1 cellular context compared by ENCODE assay signal in the genomic region with DNA sequence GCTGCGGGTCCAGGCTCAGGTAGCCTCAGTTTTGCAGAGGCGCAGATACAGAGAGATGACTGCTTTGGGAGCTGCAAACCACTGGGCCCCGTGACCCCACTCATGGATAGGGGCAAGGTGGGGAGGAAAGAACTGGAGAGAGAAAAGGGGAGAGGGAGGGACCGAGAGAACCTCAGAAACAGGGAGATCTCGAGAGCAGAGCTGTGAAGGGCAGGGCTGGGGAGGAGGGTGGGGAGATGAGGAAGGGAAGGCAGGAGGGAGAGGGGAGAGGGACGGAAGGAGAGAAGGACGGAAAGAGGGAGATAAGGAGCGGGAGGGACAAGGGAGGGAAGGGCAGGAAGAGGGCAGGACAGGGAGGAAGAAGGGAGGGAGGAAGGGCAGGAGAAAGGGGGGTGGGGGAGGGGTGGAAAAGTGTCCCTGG.
TF ChIP-seq lines count a peak whose summit lies in the region.

No MANE protein-coding gene starts in this region.

TF ChIP-seq in K562, 482 proteins besides CTCF, POLR2A, EP300 and RAD21 (continued from another document and continues in another):
- TF ChIP-seq, protein P1, sequence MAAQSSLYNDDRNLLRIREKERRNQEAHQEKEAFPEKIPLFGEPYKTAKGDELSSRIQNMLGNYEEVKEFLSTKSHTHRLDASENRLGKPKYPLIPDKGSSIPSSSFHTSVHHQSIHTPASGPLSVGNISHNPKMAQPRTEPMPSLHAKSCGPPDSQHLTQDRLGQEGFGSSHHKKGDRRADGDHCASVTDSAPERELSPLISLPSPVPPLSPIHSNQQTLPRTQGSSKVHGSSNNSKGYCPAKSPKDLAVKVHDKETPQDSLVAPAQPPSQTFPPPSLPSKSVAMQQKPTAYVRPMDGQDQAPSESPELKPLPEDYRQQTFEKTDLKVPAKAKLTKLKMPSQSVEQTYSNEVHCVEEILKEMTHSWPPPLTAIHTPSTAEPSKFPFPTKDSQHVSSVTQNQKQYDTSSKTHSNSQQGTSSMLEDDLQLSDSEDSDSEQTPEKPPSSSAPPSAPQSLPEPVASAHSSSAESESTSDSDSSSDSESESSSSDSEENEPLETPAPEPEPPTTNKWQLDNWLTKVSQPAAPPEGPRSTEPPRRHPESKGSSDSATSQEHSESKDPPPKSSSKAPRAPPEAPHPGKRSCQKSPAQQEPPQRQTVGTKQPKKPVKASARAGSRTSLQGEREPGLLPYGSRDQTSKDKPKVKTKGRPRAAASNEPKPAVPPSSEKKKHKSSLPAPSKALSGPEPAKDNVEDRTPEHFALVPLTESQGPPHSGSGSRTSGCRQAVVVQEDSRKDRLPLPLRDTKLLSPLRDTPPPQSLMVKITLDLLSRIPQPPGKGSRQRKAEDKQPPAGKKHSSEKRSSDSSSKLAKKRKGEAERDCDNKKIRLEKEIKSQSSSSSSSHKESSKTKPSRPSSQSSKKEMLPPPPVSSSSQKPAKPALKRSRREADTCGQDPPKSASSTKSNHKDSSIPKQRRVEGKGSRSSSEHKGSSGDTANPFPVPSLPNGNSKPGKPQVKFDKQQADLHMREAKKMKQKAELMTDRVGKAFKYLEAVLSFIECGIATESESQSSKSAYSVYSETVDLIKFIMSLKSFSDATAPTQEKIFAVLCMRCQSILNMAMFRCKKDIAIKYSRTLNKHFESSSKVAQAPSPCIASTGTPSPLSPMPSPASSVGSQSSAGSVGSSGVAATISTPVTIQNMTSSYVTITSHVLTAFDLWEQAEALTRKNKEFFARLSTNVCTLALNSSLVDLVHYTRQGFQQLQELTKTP (IDR thresholded peaks at IDR 0.05; ENCODE audit: low read depth in 1 of 2, partially characterized antibody in 2 of 2) = peak in 1 of 2 experiments; percentile 70
- TF ChIP-seq HNRNPK (IDR thresholded peaks at IDR 0.05; ENCODE audit: low read depth, low read length, poor library complexity, severe bottlenecking) = no peak
- peak; percentile 51 for TF ChIP-seq GABPA (tag; conservative IDR thresholded peaks at IDR 0.05; ENCODE audit: low read depth)
- TF ChIP-seq YBX1 (IDR thresholded peaks at IDR 0.05) = no peak
- TF ChIP-seq XRCC3 (IDR thresholded peaks at IDR 0.05) = no peak
- TF ChIP-seq ZNF12 (CRISPR knock-in tag; IDR thresholded peaks at IDR 0.05) = no peak
- no peak for TF ChIP-seq SMAD1 (IDR thresholded peaks at IDR 0.05; ENCODE audit: low read depth, low read length, partially characterized antibody)
- TF ChIP-seq, protein P2, sequence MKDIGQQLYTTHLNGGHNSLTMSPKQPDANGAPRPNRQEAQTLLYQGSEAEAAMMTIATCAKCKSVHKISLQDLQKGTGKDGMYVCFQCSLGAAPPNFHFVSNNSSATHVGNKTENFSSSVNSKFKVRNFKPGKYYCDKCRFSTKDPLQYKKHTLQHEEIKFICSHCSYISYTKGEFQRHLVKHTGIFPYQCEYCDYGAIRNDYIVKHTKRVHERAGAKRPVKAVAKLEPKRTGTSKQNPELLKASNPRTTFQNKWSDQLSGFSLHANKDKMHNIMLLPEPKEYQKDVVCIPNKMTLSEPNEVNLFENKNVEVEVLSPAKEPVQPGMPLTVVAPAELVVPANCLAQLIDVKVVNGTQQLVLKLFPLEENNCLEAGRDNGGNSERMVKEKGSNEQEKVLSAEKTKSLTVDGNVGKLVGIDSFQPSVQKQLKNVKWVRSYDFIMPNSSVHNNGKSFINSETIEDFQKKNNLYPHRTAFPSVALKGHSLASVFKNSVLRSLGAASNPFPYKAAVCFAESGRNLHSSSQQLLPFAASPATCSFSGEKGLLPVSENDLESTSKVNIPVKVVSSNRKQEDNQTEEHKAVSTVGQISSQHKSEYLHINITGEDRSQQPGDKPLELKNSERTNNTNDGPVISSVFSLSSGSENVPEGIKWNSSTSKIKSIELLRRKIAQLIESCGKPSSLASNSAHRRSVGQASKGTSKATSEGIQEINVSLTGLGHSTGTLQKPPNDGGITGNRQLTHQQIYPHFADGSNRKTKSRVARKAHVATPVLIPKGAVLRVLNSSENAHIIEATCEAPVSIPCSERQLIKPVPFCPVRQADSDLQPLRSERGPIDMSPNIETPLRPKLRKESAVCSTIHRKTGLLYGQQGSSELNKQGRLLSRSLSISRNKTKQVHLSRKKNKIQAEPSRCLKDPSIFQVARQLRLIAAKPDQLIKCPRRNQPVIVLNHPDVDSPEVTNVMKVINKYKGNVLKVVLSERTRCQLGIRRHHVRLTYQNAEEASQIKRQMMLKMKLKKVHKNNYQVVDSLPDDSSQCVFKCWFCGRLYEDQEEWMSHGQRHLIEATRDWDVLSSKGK (CRISPR knock-in tag; IDR thresholded peaks at IDR 0.05) = no peak
- no peak for TF ChIP-seq CREBBP (IDR thresholded peaks at IDR 0.05; ENCODE audit: low read depth, low read length)
- TF ChIP-seq STAG1 (CRISPR knock-in tag; IDR thresholded peaks at IDR 0.05; ENCODE audit: borderline replicate concordance) = no peak
- TF ChIP-seq, protein P3, sequence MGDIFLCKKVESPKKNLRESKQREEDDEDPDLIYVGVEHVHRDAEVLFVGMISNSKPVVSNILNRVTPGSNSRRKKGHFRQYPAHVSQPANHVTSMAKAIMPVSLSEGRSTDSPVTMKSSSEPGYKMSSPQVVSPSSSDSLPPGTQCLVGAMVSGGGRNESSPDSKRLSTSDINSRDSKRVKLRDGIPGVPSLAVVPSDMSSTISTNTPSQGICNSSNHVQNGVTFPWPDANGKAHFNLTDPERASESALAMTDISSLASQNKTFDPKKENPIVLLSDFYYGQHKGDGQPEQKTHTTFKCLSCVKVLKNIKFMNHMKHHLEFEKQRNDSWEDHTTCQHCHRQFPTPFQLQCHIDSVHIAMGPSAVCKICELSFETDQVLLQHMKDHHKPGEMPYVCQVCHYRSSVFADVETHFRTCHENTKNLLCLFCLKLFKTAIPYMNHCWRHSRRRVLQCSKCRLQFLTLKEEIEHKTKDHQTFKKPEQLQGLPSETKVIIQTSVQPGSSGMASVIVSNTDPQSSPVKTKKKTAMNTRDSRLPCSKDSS (IDR thresholded peaks at IDR 0.05; ENCODE audit: low read depth, partially characterized antibody) = no peak
- TF ChIP-seq TCF7 (IDR thresholded peaks at IDR 0.05; ENCODE audit: borderline replicate concordance) = no peak
- no peak for TF ChIP-seq ESRRB (CRISPR knock-in tag; IDR thresholded peaks at IDR 0.05; ENCODE audit: borderline replicate concordance)
- TF ChIP-seq HDAC6 (IDR thresholded peaks at IDR 0.05; ENCODE audit: low read depth, low read length) = no peak
- TF ChIP-seq OTX1 (CRISPR knock-in tag; IDR thresholded peaks at IDR 0.05) = 0 out of 2 replicates have a peak, but pooled peaks have one; percentile 46
- TF ChIP-seq NCOR1 (IDR thresholded peaks at IDR 0.05) = peak; percentile 75
- no peak for TF ChIP-seq RBM34 (IDR thresholded peaks at IDR 0.05; ENCODE audit: borderline replicate concordance, insufficient read depth, low read length)
- TF ChIP-seq TSC22D4 (tag; IDR thresholded peaks at IDR 0.05) = no peak
- TF ChIP-seq TBP (optimal IDR thresholded peaks at IDR 0.05; ENCODE audit: low read depth, low read length) = no peak
- no peak for TF ChIP-seq NCOA6 (IDR thresholded peaks at IDR 0.05)
- no peak for TF ChIP-seq ZNF75A (CRISPR knock-in tag; IDR thresholded peaks at IDR 0.05)
- peak; percentile 76; the same call in 1 of the 2 replicates for TF ChIP-seq GATAD2A (IDR thresholded peaks at IDR 0.05)
- no peak for TF ChIP-seq CC2D1A (IDR thresholded peaks at IDR 0.05)
- TF ChIP-seq, protein P4, sequence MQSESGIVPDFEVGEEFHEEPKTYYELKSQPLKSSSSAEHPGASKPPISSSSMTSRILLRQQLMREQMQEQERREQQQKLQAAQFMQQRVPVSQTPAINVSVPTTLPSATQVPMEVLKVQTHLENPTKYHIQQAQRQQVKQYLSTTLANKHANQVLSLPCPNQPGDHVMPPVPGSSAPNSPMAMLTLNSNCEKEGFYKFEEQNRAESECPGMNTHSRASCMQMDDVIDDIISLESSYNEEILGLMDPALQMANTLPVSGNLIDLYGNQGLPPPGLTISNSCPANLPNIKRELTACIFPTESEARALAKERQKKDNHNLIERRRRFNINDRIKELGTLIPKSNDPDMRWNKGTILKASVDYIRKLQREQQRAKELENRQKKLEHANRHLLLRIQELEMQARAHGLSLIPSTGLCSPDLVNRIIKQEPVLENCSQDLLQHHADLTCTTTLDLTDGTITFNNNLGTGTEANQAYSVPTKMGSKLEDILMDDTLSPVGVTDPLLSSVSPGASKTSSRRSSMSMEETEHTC (IDR thresholded peaks at IDR 0.05) = no peak
- TF ChIP-seq, protein P5, sequence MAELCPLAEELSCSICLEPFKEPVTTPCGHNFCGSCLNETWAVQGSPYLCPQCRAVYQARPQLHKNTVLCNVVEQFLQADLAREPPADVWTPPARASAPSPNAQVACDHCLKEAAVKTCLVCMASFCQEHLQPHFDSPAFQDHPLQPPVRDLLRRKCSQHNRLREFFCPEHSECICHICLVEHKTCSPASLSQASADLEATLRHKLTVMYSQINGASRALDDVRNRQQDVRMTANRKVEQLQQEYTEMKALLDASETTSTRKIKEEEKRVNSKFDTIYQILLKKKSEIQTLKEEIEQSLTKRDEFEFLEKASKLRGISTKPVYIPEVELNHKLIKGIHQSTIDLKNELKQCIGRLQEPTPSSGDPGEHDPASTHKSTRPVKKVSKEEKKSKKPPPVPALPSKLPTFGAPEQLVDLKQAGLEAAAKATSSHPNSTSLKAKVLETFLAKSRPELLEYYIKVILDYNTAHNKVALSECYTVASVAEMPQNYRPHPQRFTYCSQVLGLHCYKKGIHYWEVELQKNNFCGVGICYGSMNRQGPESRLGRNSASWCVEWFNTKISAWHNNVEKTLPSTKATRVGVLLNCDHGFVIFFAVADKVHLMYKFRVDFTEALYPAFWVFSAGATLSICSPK (IDR thresholded peaks at IDR 0.05; ENCODE audit: borderline replicate concordance) = no peak
- TF ChIP-seq ARID1B (IDR thresholded peaks at IDR 0.05) = peak; percentile 73
- TF ChIP-seq, protein P6, sequence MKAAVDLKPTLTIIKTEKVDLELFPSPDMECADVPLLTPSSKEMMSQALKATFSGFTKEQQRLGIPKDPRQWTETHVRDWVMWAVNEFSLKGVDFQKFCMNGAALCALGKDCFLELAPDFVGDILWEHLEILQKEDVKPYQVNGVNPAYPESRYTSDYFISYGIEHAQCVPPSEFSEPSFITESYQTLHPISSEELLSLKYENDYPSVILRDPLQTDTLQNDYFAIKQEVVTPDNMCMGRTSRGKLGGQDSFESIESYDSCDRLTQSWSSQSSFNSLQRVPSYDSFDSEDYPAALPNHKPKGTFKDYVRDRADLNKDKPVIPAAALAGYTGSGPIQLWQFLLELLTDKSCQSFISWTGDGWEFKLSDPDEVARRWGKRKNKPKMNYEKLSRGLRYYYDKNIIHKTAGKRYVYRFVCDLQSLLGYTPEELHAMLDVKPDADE (conservative IDR thresholded peaks at IDR 0.05; ENCODE audit: control insufficient read depth, low read depth, low read length) = no peak
- peak; percentile 24; the same call in 1 of the 2 replicates for TF ChIP-seq POLR2H (tag; IDR thresholded peaks at IDR 0.05; ENCODE audit: low read depth)
- TF ChIP-seq, protein P7, sequence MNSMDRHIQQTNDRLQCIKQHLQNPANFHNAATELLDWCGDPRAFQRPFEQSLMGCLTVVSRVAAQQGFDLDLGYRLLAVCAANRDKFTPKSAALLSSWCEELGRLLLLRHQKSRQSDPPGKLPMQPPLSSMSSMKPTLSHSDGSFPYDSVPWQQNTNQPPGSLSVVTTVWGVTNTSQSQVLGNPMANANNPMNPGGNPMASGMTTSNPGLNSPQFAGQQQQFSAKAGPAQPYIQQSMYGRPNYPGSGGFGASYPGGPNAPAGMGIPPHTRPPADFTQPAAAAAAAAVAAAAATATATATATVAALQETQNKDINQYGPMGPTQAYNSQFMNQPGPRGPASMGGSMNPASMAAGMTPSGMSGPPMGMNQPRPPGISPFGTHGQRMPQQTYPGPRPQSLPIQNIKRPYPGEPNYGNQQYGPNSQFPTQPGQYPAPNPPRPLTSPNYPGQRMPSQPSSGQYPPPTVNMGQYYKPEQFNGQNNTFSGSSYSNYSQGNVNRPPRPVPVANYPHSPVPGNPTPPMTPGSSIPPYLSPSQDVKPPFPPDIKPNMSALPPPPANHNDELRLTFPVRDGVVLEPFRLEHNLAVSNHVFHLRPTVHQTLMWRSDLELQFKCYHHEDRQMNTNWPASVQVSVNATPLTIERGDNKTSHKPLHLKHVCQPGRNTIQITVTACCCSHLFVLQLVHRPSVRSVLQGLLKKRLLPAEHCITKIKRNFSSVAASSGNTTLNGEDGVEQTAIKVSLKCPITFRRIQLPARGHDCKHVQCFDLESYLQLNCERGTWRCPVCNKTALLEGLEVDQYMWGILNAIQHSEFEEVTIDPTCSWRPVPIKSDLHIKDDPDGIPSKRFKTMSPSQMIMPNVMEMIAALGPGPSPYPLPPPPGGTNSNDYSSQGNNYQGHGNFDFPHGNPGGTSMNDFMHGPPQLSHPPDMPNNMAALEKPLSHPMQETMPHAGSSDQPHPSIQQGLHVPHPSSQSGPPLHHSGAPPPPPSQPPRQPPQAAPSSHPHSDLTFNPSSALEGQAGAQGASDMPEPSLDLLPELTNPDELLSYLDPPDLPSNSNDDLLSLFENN (IDR thresholded peaks at IDR 0.05; ENCODE audit: low read depth in 2 of 2, low read length in 2 of 2) = no peak
- TF ChIP-seq, protein P8, sequence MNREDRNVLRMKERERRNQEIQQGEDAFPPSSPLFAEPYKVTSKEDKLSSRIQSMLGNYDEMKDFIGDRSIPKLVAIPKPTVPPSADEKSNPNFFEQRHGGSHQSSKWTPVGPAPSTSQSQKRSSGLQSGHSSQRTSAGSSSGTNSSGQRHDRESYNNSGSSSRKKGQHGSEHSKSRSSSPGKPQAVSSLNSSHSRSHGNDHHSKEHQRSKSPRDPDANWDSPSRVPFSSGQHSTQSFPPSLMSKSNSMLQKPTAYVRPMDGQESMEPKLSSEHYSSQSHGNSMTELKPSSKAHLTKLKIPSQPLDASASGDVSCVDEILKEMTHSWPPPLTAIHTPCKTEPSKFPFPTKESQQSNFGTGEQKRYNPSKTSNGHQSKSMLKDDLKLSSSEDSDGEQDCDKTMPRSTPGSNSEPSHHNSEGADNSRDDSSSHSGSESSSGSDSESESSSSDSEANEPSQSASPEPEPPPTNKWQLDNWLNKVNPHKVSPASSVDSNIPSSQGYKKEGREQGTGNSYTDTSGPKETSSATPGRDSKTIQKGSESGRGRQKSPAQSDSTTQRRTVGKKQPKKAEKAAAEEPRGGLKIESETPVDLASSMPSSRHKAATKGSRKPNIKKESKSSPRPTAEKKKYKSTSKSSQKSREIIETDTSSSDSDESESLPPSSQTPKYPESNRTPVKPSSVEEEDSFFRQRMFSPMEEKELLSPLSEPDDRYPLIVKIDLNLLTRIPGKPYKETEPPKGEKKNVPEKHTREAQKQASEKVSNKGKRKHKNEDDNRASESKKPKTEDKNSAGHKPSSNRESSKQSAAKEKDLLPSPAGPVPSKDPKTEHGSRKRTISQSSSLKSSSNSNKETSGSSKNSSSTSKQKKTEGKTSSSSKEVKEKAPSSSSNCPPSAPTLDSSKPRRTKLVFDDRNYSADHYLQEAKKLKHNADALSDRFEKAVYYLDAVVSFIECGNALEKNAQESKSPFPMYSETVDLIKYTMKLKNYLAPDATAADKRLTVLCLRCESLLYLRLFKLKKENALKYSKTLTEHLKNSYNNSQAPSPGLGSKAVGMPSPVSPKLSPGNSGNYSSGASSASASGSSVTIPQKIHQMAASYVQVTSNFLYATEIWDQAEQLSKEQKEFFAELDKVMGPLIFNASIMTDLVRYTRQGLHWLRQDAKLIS (CRISPR knock-in tag; IDR thresholded peaks at IDR 0.05) = no peak
- no peak for TF ChIP-seq ZNF41 (CRISPR knock-in tag; conservative IDR thresholded peaks at IDR 0.05)
- TF ChIP-seq HEY1 (CRISPR knock-in tag; IDR thresholded peaks at IDR 0.05; ENCODE audit: borderline replicate concordance) = no peak
- no peak for TF ChIP-seq RBM15 (IDR thresholded peaks at IDR 0.05; ENCODE audit: insufficient read depth, low read length)
- TF ChIP-seq MTA2 (IDR thresholded peaks at IDR 0.05; ENCODE audit: low read depth) = peak; percentile 66
- TF ChIP-seq TEAD4 (IDR thresholded peaks at IDR 0.05; ENCODE audit: low read length) = no peak
- TF ChIP-seq TEAD4 (CRISPR knock-in tag; IDR thresholded peaks at IDR 0.05; ENCODE audit: borderline replicate concordance) = no peak
- no peak for TF ChIP-seq PRMT5 (CRISPR knock-in tag; IDR thresholded peaks at IDR 0.05)
- peak; percentile 40; the same call in 1 of the 2 replicates for TF ChIP-seq NCOA1 (IDR thresholded peaks at IDR 0.05; ENCODE audit: low read depth)
